ENCODE assay signal across 1 cellular context in the genomic region with DNA sequence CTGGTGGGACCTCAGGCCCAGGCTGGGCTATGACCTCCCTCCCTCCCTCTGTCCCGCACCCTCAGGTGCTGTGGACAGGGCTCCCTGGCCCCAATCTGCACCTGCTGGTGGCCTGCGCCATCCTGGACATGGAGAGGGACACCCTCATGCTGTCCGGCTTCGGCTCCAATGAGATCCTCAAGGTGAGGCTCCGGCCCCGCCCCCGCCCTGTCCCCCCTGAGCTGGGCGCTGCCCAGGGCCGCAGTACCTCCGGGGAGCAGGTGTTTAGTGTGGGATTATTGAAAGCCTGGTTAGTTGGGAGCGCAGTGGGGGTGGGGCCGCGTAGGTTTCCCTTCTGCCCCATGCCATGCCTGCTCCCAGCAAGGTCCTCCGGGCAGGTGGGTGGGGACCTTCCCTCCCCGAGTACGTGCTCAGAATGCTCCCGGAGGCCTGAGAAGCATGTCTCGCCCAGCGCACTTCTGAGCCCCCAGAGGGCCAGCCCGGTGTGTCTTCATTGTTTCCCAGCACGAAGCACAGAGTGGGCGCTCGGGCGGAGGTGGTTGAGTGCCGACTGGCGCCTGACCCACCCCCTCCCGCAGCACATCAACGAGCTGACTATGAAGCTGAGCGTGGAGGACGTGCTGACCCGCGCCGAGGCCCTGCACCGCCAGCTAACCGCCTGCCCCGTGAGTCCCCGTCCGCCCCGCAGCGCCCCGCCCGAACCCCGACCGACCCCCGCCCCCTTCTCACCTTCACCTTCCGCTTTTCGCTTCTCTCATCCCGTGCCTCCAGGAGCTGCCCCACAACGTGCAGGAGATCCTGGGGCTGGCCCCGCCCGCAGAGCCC.
A peak's percentile ranks its signal among the peaks of the same experiment; 100 is the strongest.
TF ChIP-seq lines count a peak whose summit lies in the region.

No MANE protein-coding gene starts in this region.

TF ChIP-seq in K562, 482 proteins besides CTCF, POLR2A, EP300 and RAD21:
- TF ChIP-seq MCM7 (IDR thresholded peaks at IDR 0.05) (no peak), ZNF696 (CRISPR knock-in tag; conservative IDR thresholded peaks at IDR 0.05) (no peak), TFAM (CRISPR knock-in tag; conservative IDR thresholded peaks at IDR 0.05) (no peak), RBFOX2 (IDR thresholded peaks at IDR 0.05; ENCODE audit: low read depth, low read length) (peak; percentile 45; the same call in 1 of the 2 replicates), MAZ (CRISPR knock-in tag; conservative IDR thresholded peaks at IDR 0.05 in 1 of 2, IDR thresholded peaks at IDR 0.05 in 1 of 2) (no peak), ZFP30 (CRISPR knock-in tag; IDR thresholded peaks at IDR 0.05; ENCODE audit: borderline replicate concordance) (no peak), MAFK (IDR thresholded peaks at IDR 0.05; ENCODE audit: low read length) (no peak), SMAD1 (IDR thresholded peaks at IDR 0.05; ENCODE audit: low read depth, low read length, partially characterized antibody) (no peak), CBX3 (IDR thresholded peaks at IDR 0.05; ENCODE audit: borderline replicate concordance in 1 of 2, low read length in 2 of 2) (no peak), SREBF2 (CRISPR knock-in tag; IDR thresholded peaks at IDR 0.05) (no peak), SP1 (CRISPR knock-in tag; IDR thresholded peaks at IDR 0.05) (no peak), SRSF7 (optimal IDR thresholded peaks at IDR 0.05; ENCODE audit: low read depth, low read length) (no peak), POLR2G (IDR thresholded peaks at IDR 0.05; ENCODE audit: low read depth, low read length) (peak; percentile 53), ZFPM2 (CRISPR knock-in tag; IDR thresholded peaks at IDR 0.05) (no peak)
- TF ChIP-seq, protein P1, sequence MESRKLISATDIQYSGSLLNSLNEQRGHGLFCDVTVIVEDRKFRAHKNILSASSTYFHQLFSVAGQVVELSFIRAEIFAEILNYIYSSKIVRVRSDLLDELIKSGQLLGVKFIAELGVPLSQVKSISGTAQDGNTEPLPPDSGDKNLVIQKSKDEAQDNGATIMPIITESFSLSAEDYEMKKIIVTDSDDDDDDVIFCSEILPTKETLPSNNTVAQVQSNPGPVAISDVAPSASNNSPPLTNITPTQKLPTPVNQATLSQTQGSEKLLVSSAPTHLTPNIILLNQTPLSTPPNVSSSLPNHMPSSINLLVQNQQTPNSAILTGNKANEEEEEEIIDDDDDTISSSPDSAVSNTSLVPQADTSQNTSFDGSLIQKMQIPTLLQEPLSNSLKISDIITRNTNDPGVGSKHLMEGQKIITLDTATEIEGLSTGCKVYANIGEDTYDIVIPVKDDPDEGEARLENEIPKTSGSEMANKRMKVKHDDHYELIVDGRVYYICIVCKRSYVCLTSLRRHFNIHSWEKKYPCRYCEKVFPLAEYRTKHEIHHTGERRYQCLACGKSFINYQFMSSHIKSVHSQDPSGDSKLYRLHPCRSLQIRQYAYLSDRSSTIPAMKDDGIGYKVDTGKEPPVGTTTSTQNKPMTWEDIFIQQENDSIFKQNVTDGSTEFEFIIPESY (CRISPR knock-in tag; IDR thresholded peaks at IDR 0.05) = 0 out of 2 replicates have a peak, but pooled peaks have one; percentile 35
- TF ChIP-seq, protein P2, sequence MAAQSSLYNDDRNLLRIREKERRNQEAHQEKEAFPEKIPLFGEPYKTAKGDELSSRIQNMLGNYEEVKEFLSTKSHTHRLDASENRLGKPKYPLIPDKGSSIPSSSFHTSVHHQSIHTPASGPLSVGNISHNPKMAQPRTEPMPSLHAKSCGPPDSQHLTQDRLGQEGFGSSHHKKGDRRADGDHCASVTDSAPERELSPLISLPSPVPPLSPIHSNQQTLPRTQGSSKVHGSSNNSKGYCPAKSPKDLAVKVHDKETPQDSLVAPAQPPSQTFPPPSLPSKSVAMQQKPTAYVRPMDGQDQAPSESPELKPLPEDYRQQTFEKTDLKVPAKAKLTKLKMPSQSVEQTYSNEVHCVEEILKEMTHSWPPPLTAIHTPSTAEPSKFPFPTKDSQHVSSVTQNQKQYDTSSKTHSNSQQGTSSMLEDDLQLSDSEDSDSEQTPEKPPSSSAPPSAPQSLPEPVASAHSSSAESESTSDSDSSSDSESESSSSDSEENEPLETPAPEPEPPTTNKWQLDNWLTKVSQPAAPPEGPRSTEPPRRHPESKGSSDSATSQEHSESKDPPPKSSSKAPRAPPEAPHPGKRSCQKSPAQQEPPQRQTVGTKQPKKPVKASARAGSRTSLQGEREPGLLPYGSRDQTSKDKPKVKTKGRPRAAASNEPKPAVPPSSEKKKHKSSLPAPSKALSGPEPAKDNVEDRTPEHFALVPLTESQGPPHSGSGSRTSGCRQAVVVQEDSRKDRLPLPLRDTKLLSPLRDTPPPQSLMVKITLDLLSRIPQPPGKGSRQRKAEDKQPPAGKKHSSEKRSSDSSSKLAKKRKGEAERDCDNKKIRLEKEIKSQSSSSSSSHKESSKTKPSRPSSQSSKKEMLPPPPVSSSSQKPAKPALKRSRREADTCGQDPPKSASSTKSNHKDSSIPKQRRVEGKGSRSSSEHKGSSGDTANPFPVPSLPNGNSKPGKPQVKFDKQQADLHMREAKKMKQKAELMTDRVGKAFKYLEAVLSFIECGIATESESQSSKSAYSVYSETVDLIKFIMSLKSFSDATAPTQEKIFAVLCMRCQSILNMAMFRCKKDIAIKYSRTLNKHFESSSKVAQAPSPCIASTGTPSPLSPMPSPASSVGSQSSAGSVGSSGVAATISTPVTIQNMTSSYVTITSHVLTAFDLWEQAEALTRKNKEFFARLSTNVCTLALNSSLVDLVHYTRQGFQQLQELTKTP (IDR thresholded peaks at IDR 0.05; ENCODE audit: low read depth in 1 of 2, partially characterized antibody in 2 of 2) = no peak
- TF ChIP-seq, protein P3, sequence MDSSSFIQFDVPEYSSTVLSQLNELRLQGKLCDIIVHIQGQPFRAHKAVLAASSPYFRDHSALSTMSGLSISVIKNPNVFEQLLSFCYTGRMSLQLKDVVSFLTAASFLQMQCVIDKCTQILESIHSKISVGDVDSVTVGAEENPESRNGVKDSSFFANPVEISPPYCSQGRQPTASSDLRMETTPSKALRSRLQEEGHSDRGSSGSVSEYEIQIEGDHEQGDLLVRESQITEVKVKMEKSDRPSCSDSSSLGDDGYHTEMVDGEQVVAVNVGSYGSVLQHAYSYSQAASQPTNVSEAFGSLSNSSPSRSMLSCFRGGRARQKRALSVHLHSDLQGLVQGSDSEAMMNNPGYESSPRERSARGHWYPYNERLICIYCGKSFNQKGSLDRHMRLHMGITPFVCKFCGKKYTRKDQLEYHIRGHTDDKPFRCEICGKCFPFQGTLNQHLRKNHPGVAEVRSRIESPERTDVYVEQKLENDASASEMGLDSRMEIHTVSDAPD (CRISPR knock-in tag; IDR thresholded peaks at IDR 0.05) = no peak
- TF ChIP-seq, protein P4, sequence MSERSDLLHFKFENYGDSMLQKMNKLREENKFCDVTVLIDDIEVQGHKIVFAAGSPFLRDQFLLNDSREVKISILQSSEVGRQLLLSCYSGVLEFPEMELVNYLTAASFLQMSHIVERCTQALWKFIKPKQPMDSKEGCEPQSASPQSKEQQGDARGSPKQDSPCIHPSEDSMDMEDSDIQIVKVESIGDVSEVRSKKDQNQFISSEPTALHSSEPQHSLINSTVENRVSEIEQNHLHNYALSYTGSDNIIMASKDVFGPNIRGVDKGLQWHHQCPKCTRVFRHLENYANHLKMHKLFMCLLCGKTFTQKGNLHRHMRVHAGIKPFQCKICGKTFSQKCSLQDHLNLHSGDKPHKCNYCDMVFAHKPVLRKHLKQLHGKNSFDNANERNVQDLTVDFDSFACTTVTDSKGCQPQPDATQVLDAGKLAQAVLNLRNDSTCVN (CRISPR knock-in tag; IDR thresholded peaks at IDR 0.05) = no peak
- TF ChIP-seq, protein P5, sequence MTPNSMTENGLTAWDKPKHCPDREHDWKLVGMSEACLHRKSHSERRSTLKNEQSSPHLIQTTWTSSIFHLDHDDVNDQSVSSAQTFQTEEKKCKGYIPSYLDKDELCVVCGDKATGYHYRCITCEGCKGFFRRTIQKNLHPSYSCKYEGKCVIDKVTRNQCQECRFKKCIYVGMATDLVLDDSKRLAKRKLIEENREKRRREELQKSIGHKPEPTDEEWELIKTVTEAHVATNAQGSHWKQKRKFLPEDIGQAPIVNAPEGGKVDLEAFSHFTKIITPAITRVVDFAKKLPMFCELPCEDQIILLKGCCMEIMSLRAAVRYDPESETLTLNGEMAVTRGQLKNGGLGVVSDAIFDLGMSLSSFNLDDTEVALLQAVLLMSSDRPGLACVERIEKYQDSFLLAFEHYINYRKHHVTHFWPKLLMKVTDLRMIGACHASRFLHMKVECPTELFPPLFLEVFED (CRISPR knock-in tag; conservative IDR thresholded peaks at IDR 0.05) = no peak
